In the genomic region with DNA sequence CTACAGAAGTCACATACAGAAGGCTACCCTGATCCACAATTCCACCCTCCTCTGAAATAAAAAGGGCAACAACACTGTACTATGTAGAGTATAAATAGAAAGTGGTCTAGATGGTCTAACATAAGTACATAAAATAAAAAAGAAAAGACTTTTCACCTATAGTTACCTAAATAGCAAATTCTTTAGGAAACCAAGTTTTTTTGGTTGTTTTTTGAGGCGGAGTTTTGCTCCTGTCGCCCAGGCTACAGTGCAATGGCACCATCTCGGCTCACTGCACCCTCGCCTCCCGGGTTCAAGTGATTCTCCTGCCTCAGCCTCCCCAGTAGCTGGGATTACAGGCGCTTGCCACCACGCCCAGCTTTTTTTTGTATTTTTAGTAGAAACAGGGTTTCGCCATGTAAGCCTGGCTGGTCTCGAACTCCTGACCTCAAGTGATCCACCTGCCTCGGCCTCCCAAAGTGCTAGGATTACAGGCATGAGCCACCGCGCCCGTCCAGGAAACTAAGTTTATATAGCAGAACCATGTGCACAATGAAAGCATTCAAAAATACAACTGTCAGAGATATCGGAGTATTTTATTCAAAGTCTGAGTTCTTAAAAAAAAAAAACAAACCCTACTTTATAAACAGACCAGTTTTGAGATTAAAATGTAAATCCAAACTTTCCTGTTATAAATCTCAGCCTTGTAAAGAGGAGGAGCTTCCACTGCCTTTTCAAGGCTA, we compare ENCODE assay signal across 8 cellular contexts. TPM values are rescaled to one million over a fixed set of nuclear protein-coding genes. Genes with fewer than 3 reads are reported as not detected.
DNase-seq lines count a peak whose midpoint lies in the region; ATAC-seq and TF ChIP-seq lines count a peak whose summit lies in the region.

No MANE protein-coding gene starts in this region.

- H3K4me1 Mint-ChIP-seq in activated naive CD4-positive, alpha-beta T cell treated with anti-CD3 and anti-CD28 coated beads, Interleukin-2, amount 10 ng/mL, durations not matched to agents 7 days and 5 days = peaks cover 45% of the 10 kb centered on the region

- H3K79me2 ChIP-seq in mesendoderm (ENCODE audit: control insufficient read depth, insufficient read depth, low read length) = peaks cover 56% of the 10 kb centered on the region

- no peak overlapping the region for H3K56ac ChIP-seq in mesendoderm (ENCODE audit: low read length)

- no peak overlapping the region for H2BK120ac ChIP-seq in mesendoderm (ENCODE audit: low read depth, low read length)

- H2BK5ac ChIP-seq in mesendoderm (ENCODE audit: low read length) = no peak overlapping the region

- TF ChIP-seq CTCF in body of pancreas (IDR thresholded peaks at IDR 0.05) (no peak), upper lobe of left lung (IDR thresholded peaks at IDR 0.05) (no peak)

- peak overlapping the region in 3 of 4 donors; percentile 96 to 98 (median 97) for H3K27ac ChIP-seq in body of pancreas
- no peak overlapping the region for H3K27ac ChIP-seq in mesendoderm (ENCODE audit: low read depth, low read length)
- H3K27ac ChIP-seq in upper lobe of left lung = peak overlapping the region; percentile 98 to 99 (median 99)

- H3K9me3 Mint-ChIP-seq in activated naive CD4-positive, alpha-beta T cell treated with anti-CD3 and anti-CD28 coated beads, Interleukin-2, amount 10 ng/mL, durations not matched to agents 7 days and 5 days = no peaks in the 10 kb centered on the region

- H4K5ac ChIP-seq in mesendoderm (ENCODE audit: low read length) = no peak overlapping the region

- H3K4me3 ChIP-seq in body of pancreas (no peak overlapping the region), mesendoderm (ENCODE audit: low read length) (no peak overlapping the region), upper lobe of left lung (peak overlapping the region in 3 of 4 donors; percentile 88 to 96 (median 88))

- no peak overlapping the region for H3K4me2 ChIP-seq in mesendoderm (ENCODE audit: low read length)

- H3K36me3 Mint-ChIP-seq in activated naive CD4-positive, alpha-beta T cell treated with anti-CD3 and anti-CD28 coated beads, Interleukin-2, amount 10 ng/mL, durations not matched to agents 7 days and 5 days = peaks cover 2% of the 10 kb centered on the region

- in situ Hi-C loops in KBM-7 (cut with MboI; ENCODE audit: low pct_unique_long_range_greater_than_20kb, low sequenced_read_pairs) = no loop called here

- no peak for DNase-seq in activated naive CD4-positive, alpha-beta T cell treated with anti-CD3 and anti-CD28 coated beads, Interleukin-2, amount 10 ng/mL, durations not matched to agents 7 days and 5 days
- DNase-seq in activated naive CD4-positive, alpha-beta T cell (lab: John Stamatoyannopoulos, UW) = no peak
- peak in 2 of 4 donors; percentile 18 to 30 for DNase-seq in body of pancreas
- DNase-seq in mesendoderm = no peak
- no peak for DNase-seq in upper lobe of left lung
- DNase-seq in KBM-7 = no peak
- no peak for DNase-seq in NCI-H146 (lab: John Stamatoyannopoulos, UW)

- no peak for TF ChIP-seq EP300 in upper lobe of left lung (IDR thresholded peaks at IDR 0.05)

- no peak overlapping the region for H3K18ac ChIP-seq in mesendoderm (ENCODE audit: low read length)

- H3K79me1 ChIP-seq in mesendoderm (ENCODE audit: low read length) = peaks cover 14% of the 10 kb centered on the region

- H3K36me3 ChIP-seq in body of pancreas (replicated peaks in 1 of 2; ENCODE audit: insufficient read depth in 1 of 2, low read depth in 2 of 2) (no peaks in the 10 kb centered on the region), mesendoderm (ENCODE audit: control insufficient read depth, insufficient read depth, low read length) (peaks cover 2% of the 10 kb centered on the region), upper lobe of left lung (no peaks in the 10 kb centered on the region)

- H3K9ac ChIP-seq in mesendoderm (ENCODE audit: low read length) = peak overlapping the region; percentile 85

- H3K23ac ChIP-seq in mesendoderm (ENCODE audit: low read length) = no peak overlapping the region

- intact Hi-C loops in body of pancreas (cut with DNase I) = no loop called here

- H3K9me3 ChIP-seq in body of pancreas = no peaks in the 10 kb centered on the region
- no peaks in the 10 kb centered on the region for H3K9me3 ChIP-seq in upper lobe of left lung

- H3K27ac Mint-ChIP-seq in activated naive CD4-positive, alpha-beta T cell treated with anti-CD3 and anti-CD28 coated beads, Interleukin-2, amount 10 ng/mL, durations not matched to agents 7 days and 5 days = peak overlapping the region; percentile 97

- peak overlapping the region; percentile 89 for H3K4me3 Mint-ChIP-seq in activated naive CD4-positive, alpha-beta T cell treated with anti-CD3 and anti-CD28 coated beads, Interleukin-2, amount 10 ng/mL, durations not matched to agents 7 days and 5 days

- H4K8ac ChIP-seq in mesendoderm (ENCODE audit: low read depth, low read length) = no peak overlapping the region

- H3K4me1 ChIP-seq in body of pancreas (peaks cover 23% of the 10 kb centered on the region), mesendoderm (ENCODE audit: control insufficient read depth, low read depth, low read length) (no peaks in the 10 kb centered on the region), upper lobe of left lung (peaks cover 25 to 56% (median 32%) of the 10 kb centered on the region in 4 donors)

- ATAC-seq in body of pancreas = no peak
- no peak for ATAC-seq in upper lobe of left lung (ENCODE audit: low FRiP score in 2 of 2)
- no peak for ATAC-seq in GM19035 (IDR thresholded peaks at IDR 0.05; ENCODE audit: unreplicated experiment)

- H3K27me3 ChIP-seq in body of pancreas = no peaks in the 10 kb centered on the region
- no peaks in the 10 kb centered on the region for H3K27me3 ChIP-seq in mesendoderm (ENCODE audit: insufficient read depth, low read length, poor library complexity)
- no peaks in the 10 kb centered on the region for H3K27me3 ChIP-seq in upper lobe of left lung

- TF ChIP-seq POLR2A in body of pancreas (IDR thresholded peaks at IDR 0.05) (no peak), upper lobe of left lung (IDR thresholded peaks at IDR 0.05) (no peak)

- CTCF ChIA-PET in activated naive CD4-positive, alpha-beta T cell treated with anti-CD3 and anti-CD28 coated beads, Interleukin-2, amount 10 ng/mL, durations not matched to agents 7 days and 5 days (lab: Charles Lee) = no interaction called here

- no peak overlapping the region for H2AK5ac ChIP-seq in mesendoderm (ENCODE audit: low read length)

- H3K27me3 Mint-ChIP-seq in activated naive CD4-positive, alpha-beta T cell treated with anti-CD3 and anti-CD28 coated beads, Interleukin-2, amount 10 ng/mL, durations not matched to agents 7 days and 5 days = no peaks in the 10 kb centered on the region

- 15 to 19% methylated on average over 14 of the region's 14 CpGs for WGBS in body of pancreas, 2 donors
- no CpG with 5 or more reads among the region's 14 CpGs for WGBS in mesendoderm (ENCODE audit: extremely low coverage, insufficient coverage, low lambda C conversion rate)
- 51 to 52% methylated on average over 14 of the region's 14 CpGs for WGBS in upper lobe of left lung, 2 donors

- H3K4ac ChIP-seq in mesendoderm (ENCODE audit: low read depth, low read length) = no peak overlapping the region

- H2BK15ac ChIP-seq in mesendoderm (replicated peaks; ENCODE audit: low read depth) = no peak overlapping the region

RNA-seq across cellular contexts. Expression of gene SIN3A, which starts 1.7 kb away (rescaled TPM):
- total RNA-seq in body of pancreas (10 to 100 TPM; 17.1 to 23.1 TPM), upper lobe of left lung (100 to 1,000 TPM in 1 of 6 donors, 10 to 100 TPM in 5; 28.0 to 105 (median 56.6) TPM)
- polyA plus RNA-seq in mesendoderm (2013, experiment 1 of 2) = 34.8 TPM
- polyA plus RNA-seq in mesendoderm (2013, experiment 2 of 2) = 35.3 TPM

Comparison
In these comparisons a context has a peak if more than half of its experiments do, and no peak if none do; other contexts are left out.
1. H3K4me3 ChIP-seq: peak in upper lobe of left lung (3 of 4); none in body of pancreas (0 of 2) and mesendoderm (single experiment).